In genomic region chr6:21694168-21694567, GRCh38 we compare ENCODE assay signal across 29 cellular contexts.
"Had no signal": no experiment of that assay in that cellular context is flagged by ENCODE, and none has a peak within 500 bp of the region (broad histone marks: within the 10 kb centered on the region; RNA-seq: fewer than 3 reads in every experiment).

No MANE protein-coding gene starts in this region.

- H3K36me3 ChIP-seq: adrenal gland, ascending aorta, sigmoid colon had no signal

- H3K27me3 ChIP-seq: adrenal gland, ascending aorta, sigmoid colon had no signal

- H3K4me3 ChIP-seq: adrenal gland, ascending aorta, mucosa of descending colon, sigmoid colon, smooth muscle cell had no signal

- H3K36me3 Mint-ChIP-seq: activated naive CD8-positive, alpha-beta T cell; memory B cell; stimulated activated memory B cell treated with anti-CD40 and anti-IgM and Interleukin-4, amounts not matched to agents 10 μg/mL and 1 μg/mL and 100 μg/mL, for 72 hours had no signal

- H3K4me3 Mint-ChIP-seq: activated B cell treated with CpG ODN at 0.5 μM for 24 hours; activated naive CD8-positive, alpha-beta T cell; activated T-cell treated with anti-CD3 and anti-CD28 coated beads, Interleukin-2, amount 50 U/mL, for 4 hours; memory B cell; neural crest cell; stimulated activated memory B cell treated with anti-CD40 and anti-IgM and Interleukin-4, amounts not matched to agents 10 μg/mL and 1 μg/mL and 100 μg/mL, for 72 hours had no signal

- H3K9me3 Mint-ChIP-seq: activated B cell treated with CpG ODN at 0.5 μM for 24 hours; activated T-cell treated with anti-CD3 and anti-CD28 coated beads, Interleukin-2, amount 50 U/mL, for 4 hours; activated T-helper 2 cell treated with anti-CD3 and anti-CD28 coated beads, Interferon-gamma antibody, Interleukin-2, Interleukin-4, amounts not matched to agents 10 μg/mL and 5 μg/mL and 100 μg/mL, durations not matched to agents 14 hours and 24 hours and 36 hours; memory B cell; neural crest cell had no signal

- DNase-seq: activated B cell treated with CpG ODN at 0.5 μM for 24 hours; activated CD4-positive, alpha-beta T cell treated with anti-CD3 and anti-CD28 coated beads for 4 hours; activated CD4-positive, alpha-beta T cell treated with anti-CD3 and anti-CD28 coated beads, Interleukin-2, amount 50 U/mL, for 48 hours; activated CD8-positive, alpha-beta memory T cell treated with anti-CD3 and anti-CD28 coated beads, Interleukin-2, amount 50 U/mL, for 48 hours; activated naive CD4-positive, alpha-beta T cell; activated T-cell treated with anti-CD3 and anti-CD28 coated beads, Interleukin-2, amount 50 U/mL, for 4 hours; adrenal gland; central memory CD4-positive, alpha-beta T cell; effector memory CD4-positive, alpha-beta T cell; foreskin melanocyte; glutamatergic neuron; hypothalamus; islet precursor cell; left cardiac atrium; mucosa of descending colon; occipital lobe; posterior cingulate gyrus; retina; sigmoid colon; stimulated activated CD4-positive, alpha-beta T cell treated with anti-CD3 and anti-CD28 coated beads, Interleukin-15, amount 100 ng/mL, for 24 hours; T-helper 9 cell; trophoblast cell had no signal

- H3K4me2 ChIP-seq: smooth muscle cell had no signal

- H3K27ac Mint-ChIP-seq: activated B cell treated with CpG ODN at 0.5 μM for 24 hours; activated naive CD8-positive, alpha-beta T cell; activated T-helper 2 cell treated with anti-CD3 and anti-CD28 coated beads, Interferon-gamma antibody, Interleukin-2, Interleukin-4, amounts not matched to agents 10 μg/mL and 5 μg/mL and 100 μg/mL, durations not matched to agents 14 hours and 24 hours and 36 hours; memory B cell; stimulated activated memory B cell treated with anti-CD40 and anti-IgM and Interleukin-4, amounts not matched to agents 10 μg/mL and 1 μg/mL and 100 μg/mL, for 72 hours had no signal

- H3K27ac ChIP-seq: adrenal gland, ascending aorta, sigmoid colon had no signal

- H3K4me1 ChIP-seq: adrenal gland, ascending aorta had no signal

- H3K27me3 Mint-ChIP-seq: activated naive CD8-positive, alpha-beta T cell; memory B cell; stimulated activated memory B cell treated with anti-CD40 and anti-IgM and Interleukin-4, amounts not matched to agents 10 μg/mL and 1 μg/mL and 100 μg/mL, for 72 hours had no signal

- H3K4me1 Mint-ChIP-seq: activated B cell treated with CpG ODN at 0.5 μM for 24 hours; memory B cell; stimulated activated memory B cell treated with anti-CD40 and anti-IgM and Interleukin-4, amounts not matched to agents 10 μg/mL and 1 μg/mL and 100 μg/mL, for 72 hours had no signal

- H3K9me3 ChIP-seq: adrenal gland, ascending aorta, mucosa of descending colon, sigmoid colon had no signal
